8 cellular contexts compared by ENCODE assay signal in genomic region chr3:160754371-160754854, GRCh38. TPM values are rescaled to one million over a fixed set of nuclear protein-coding genes. Genes with fewer than 3 reads are reported as not detected.
DNase-seq lines count a peak whose midpoint lies in the region; ATAC-seq and TF ChIP-seq lines count a peak whose summit lies in the region.

No MANE protein-coding gene starts in this region.

- H3K4me3 Mint-ChIP-seq in T-helper 2 cell treated with Interferon-gamma antibody and Interleukin-4, amounts not matched to agents 5 μg/mL and 100 μg/mL, for 36 hours = peak overlapping the region; percentile 90

- peak overlapping the region; percentile 78 for H2AFZ ChIP-seq in DND-41 (ENCODE audit: low read depth, low read length)

- H3K4me3 ChIP-seq in DND-41 (ENCODE audit: low read depth in 1 of 2, low read length in 2 of 2) (peak overlapping the region; percentile 89 to 92), lower leg skin (ENCODE audit: low read depth, poor library complexity, severe bottlenecking) (peak overlapping the region; percentile 49), stomach smooth muscle (ENCODE audit: low read length in 2 of 2) (peak overlapping the region; percentile 89 to 98)

- in situ Hi-C loops in KBM-7 (cut with MboI; ENCODE audit: low pct_unique_long_range_greater_than_20kb, low sequenced_read_pairs) = no loop called here

- 1% methylated on average over 27 of the region's 27 CpGs for WGBS in lower leg skin, 2 donors

- H3K4me1 ChIP-seq in DND-41 (ENCODE audit: insufficient read depth, low read length) (peaks cover 43% of the 10 kb centered on the region), stomach smooth muscle (ENCODE audit: control insufficient read depth, insufficient read depth, low read length) (peaks cover 14% of the 10 kb centered on the region)

- H3K27ac ChIP-seq in DND-41 (ENCODE audit: low read length) (peak overlapping the region; percentile 80), stomach smooth muscle (ENCODE audit: low read length) (peak overlapping the region; percentile 92)

- peaks cover 24% of the 10 kb centered on the region for H3K4me1 Mint-ChIP-seq in T-helper 2 cell treated with Interferon-gamma antibody and Interleukin-4, amounts not matched to agents 5 μg/mL and 100 μg/mL, for 36 hours (ENCODE audit: low read depth)

- peak overlapping the region; percentile 78 for H3K9ac ChIP-seq in DND-41 (ENCODE audit: low read depth, low read length)
- H3K9ac ChIP-seq in stomach smooth muscle (ENCODE audit: low read length in 2 of 2) = peak overlapping the region; percentile 90 to 91

- peak overlapping the region; percentile 95 for H3K4me2 ChIP-seq in DND-41 (ENCODE audit: insufficient read depth, low read length)

- DNase-seq in DND-41 (peak; percentile 43), KBM-7 (peak; percentile 62), lower leg skin (ENCODE audit: low spot score in 2 of 2) (peak; percentile 22 to 90)
- peak; percentile 12 for DNase-seq in T-helper 2 cell treated with Interferon-gamma antibody and Interleukin-4, amounts not matched to agents 5 μg/mL and 100 μg/mL, for 36 hours (ENCODE audit: low spot score)
- peak; percentile 1 for DNase-seq in effector CD4-positive, alpha-beta T cell

- H3K9me3 ChIP-seq in DND-41 (ENCODE audit: insufficient read depth, low read length, severe bottlenecking) (no peaks in the 10 kb centered on the region), stomach smooth muscle (ENCODE audit: control insufficient read depth in 2 of 2, low read length in 2 of 2) (no peaks in the 10 kb centered on the region)

- TF ChIP-seq CTCF in DND-41 (IDR thresholded peaks at IDR 0.05; ENCODE audit: borderline replicate concordance, extremely low read depth, low read length, poor library complexity, severe bottlenecking) (no peak), lower leg skin (IDR thresholded peaks at IDR 0.05) (no peak)

- no peaks in the 10 kb centered on the region for H3K36me3 Mint-ChIP-seq in T-helper 2 cell treated with Interferon-gamma antibody and Interleukin-4, amounts not matched to agents 5 μg/mL and 100 μg/mL, for 36 hours (ENCODE audit: low read depth)

- TF ChIP-seq POLR2A in lower leg skin (IDR thresholded peaks at IDR 0.05) = no peak

- ATAC-seq in DND-41 (ENCODE audit: insufficient read depth, low read depth) (no peak), GM19023 (IDR thresholded peaks at IDR 0.05; ENCODE audit: unreplicated experiment) (no peak), HG02588 (IDR thresholded peaks at IDR 0.05; ENCODE audit: unreplicated experiment) (no peak)

- H3K9me3 Mint-ChIP-seq in T-helper 2 cell treated with Interferon-gamma antibody and Interleukin-4, amounts not matched to agents 5 μg/mL and 100 μg/mL, for 36 hours = no peaks in the 10 kb centered on the region

- peaks cover 47% of the 10 kb centered on the region for H3K27me3 Mint-ChIP-seq in T-helper 2 cell treated with Interferon-gamma antibody and Interleukin-4, amounts not matched to agents 5 μg/mL and 100 μg/mL, for 36 hours (ENCODE audit: low read depth)

- H3K27ac Mint-ChIP-seq in T-helper 2 cell treated with Interferon-gamma antibody and Interleukin-4, amounts not matched to agents 5 μg/mL and 100 μg/mL, for 36 hours = peak overlapping the region; percentile 80

- H4K20me1 ChIP-seq in DND-41 (ENCODE audit: insufficient read depth, low read length) = peaks cover 3% of the 10 kb centered on the region; the same call in 1 of the 2 replicates

- H3K79me2 ChIP-seq in DND-41 (ENCODE audit: insufficient read depth, low read length) = peaks cover 38% of the 10 kb centered on the region

- no peaks in the 10 kb centered on the region for H3K27me3 ChIP-seq in DND-41 (ENCODE audit: insufficient read depth, low read length, poor library complexity)
- no peaks in the 10 kb centered on the region for H3K27me3 ChIP-seq in stomach smooth muscle (ENCODE audit: control insufficient read depth in 1 of 2, insufficient read depth in 2 of 2, low read length in 2 of 2)

- H3K36me3 ChIP-seq in DND-41 (ENCODE audit: insufficient read depth, low read length) (no peaks in the 10 kb centered on the region), stomach smooth muscle (ENCODE audit: control insufficient read depth in 2 of 2, insufficient read depth in 2 of 2, low read length in 2 of 2) (peaks cover 0 to 3% of the 10 kb centered on the region in 2 donors)

- intact Hi-C loops in lower leg skin (cut with DNase I; ENCODE audit: low total_unique reads) = no loop called here

RNA-seq across cellular contexts. Expression of gene PPM1L, which starts 1.6 kb away (rescaled TPM):
- total RNA-seq in lower leg skin = 10 to 100 TPM; 34.9 to 46.5 (median 40.7) TPM

Comparison
In these comparisons a context has a peak if more than half of its experiments do, and no peak if none do; other contexts are left out.
1. DNase-seq: peak in every context shown above with its lines; median percentile 62 in KBM-7; 56 in lower leg skin; 43 in DND-41; 12 in T-helper 2 cell treated with Interferon-gamma antibody and Interleukin-4, amounts not matched to agents 5 μg/mL and 100 μg/mL, for 36 hours; 1 in effector CD4-positive, alpha-beta T cell.